9 cellular contexts compared by ENCODE assay signal in the genomic region with DNA sequence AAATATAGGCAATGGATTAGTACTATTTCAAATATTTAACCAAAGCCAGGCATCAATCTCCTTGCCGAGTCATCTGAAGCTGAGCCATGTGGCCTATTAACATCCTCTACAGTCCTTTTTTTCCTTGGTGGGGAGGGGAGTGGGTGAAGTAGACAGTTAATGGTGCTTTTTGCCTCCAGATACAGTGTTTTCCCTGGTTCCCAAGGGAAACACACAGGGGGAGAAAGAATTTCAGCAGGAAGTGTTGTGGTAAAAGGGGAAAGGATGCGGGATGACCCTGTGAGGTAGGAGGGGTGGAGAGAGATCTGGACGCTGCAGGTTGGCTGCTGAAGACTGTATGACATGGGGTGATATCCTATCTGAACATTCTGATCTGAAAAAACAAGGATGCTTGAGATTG. TPM values are rescaled to one million over a fixed set of nuclear protein-coding genes. Genes with fewer than 3 reads are reported as not detected.
A peak's percentile ranks its signal among the peaks of the same experiment; 100 is the strongest.
DNase-seq lines count a peak whose midpoint lies in the region; ATAC-seq, FAIRE-seq and TF ChIP-seq lines count a peak whose summit lies in the region.
"Had no signal": no experiment of that assay in that cellular context is flagged by ENCODE, and none has a peak within 500 bp of the region (broad histone marks: within the 10 kb centered on the region; RNA-seq: fewer than 3 reads in every experiment).

No MANE protein-coding gene starts in this region.

- no peak overlapping the region for H3K4ac ChIP-seq in neuronal stem cell (ENCODE audit: low read length)

- no peak overlapping the region for H4K91ac ChIP-seq in neuronal stem cell (ENCODE audit: low read depth, low read length, poor library complexity)

- no peak overlapping the region for H2BK120ac ChIP-seq in neuronal stem cell (ENCODE audit: low read depth, low read length)

- H3K18ac ChIP-seq in neuronal stem cell (ENCODE audit: low read length) = no peak overlapping the region

- H2BK15ac ChIP-seq in neuronal stem cell (ENCODE audit: low read length) = no peak overlapping the region

- TF ChIP-seq CTCF in cardiac fibroblast (IDR thresholded peaks at IDR 0.05; ENCODE audit: low read depth, low read length) = no peak

- H3K9me3 ChIP-seq in neuronal stem cell (replicated peaks in 1 of 2; ENCODE audit: control insufficient read depth in 2 of 2, insufficient read depth in 1 of 2, low read depth in 1 of 2, low read length in 2 of 2) = peaks cover 0 to 2% of the 10 kb centered on the region in 2 donors

- no peaks in the 10 kb centered on the region for H3K79me1 ChIP-seq in neuronal stem cell (ENCODE audit: low read depth, low read length)

- H3K14ac ChIP-seq in neuronal stem cell (ENCODE audit: low read length) = no peak overlapping the region

- H3K27ac ChIP-seq in ACC112 (ENCODE audit: low read depth, low read length) (peak overlapping the region; percentile 96), neuronal stem cell (replicated peaks; ENCODE audit: low read length) (no peak overlapping the region)

- H4K8ac ChIP-seq in neuronal stem cell (ENCODE audit: low read depth, low read length) = no peak overlapping the region

- H3K36me3 ChIP-seq in ACC112 (ENCODE audit: insufficient read depth, low read length) = no peaks in the 10 kb centered on the region
- peaks cover 4 to 34% of the 10 kb centered on the region in 2 donors for H3K36me3 ChIP-seq in neuronal stem cell (replicated peaks in 1 of 2; ENCODE audit: control insufficient read depth in 2 of 2, insufficient read depth in 2 of 2, low read length in 2 of 2)

- H3K27me3 ChIP-seq in ACC112 (ENCODE audit: insufficient read depth, low read length) (no peaks in the 10 kb centered on the region), neuronal stem cell (ENCODE audit: control insufficient read depth in 3 of 3, insufficient read depth in 3 of 3, low read depth in 1 of 3, low read length in 3 of 3) (no peaks in the 10 kb centered on the region)

- no peak overlapping the region for H2AK5ac ChIP-seq in neuronal stem cell (ENCODE audit: low read depth, low read length)

- ATAC-seq in HG02759 (IDR thresholded peaks at IDR 0.05; ENCODE audit: unreplicated experiment) (peak; percentile 56), GM19395 (IDR thresholded peaks at IDR 0.05; ENCODE audit: unreplicated experiment) (no peak)

- DNase-seq in cardiac fibroblast (ENCODE audit: low read depth in 2 of 2) = peak; percentile 88 to 97
- peak; percentile 57 for DNase-seq in medulla oblongata (ENCODE audit: extremely low spot score)
- no peak for DNase-seq in frontal cortex (ENCODE audit: low spot score in 2 of 2)
- no peak for DNase-seq in neuronal stem cell (ENCODE audit: low spot score)
- DNase-seq in stimulated activated CD4-positive, alpha-beta T cell treated with anti-CD3 and anti-CD28 coated beads, Interleukin-12 subunit alpha, Interleukin-12 subunit beta, amount 100 ng/mL, for 4 hours = no peak

- peak overlapping the region; percentile 42; the same call in 1 of the 2 replicates for H3K4me3 ChIP-seq in ACC112 (ENCODE audit: low read depth, low read length)
- H3K4me3 ChIP-seq in cardiac fibroblast (replicated peaks in 1 of 2; ENCODE audit: low read depth in 2 of 2, low read length in 2 of 2) = no peak overlapping the region
- no peak overlapping the region for H3K4me3 ChIP-seq in neuronal stem cell (ENCODE audit: low read length in 2 of 2)

- no peak for FAIRE-seq in frontal cortex (lab: Jason Lieb, UNC)

- H3K79me2 ChIP-seq in ACC112 (ENCODE audit: control insufficient read depth, insufficient read depth, low read length, unreplicated experiment) = peaks cover 5% of the 10 kb centered on the region

- WGBS in neuronal stem cell (ENCODE audit: extremely low coverage in 2 of 2, insufficient read length in 2 of 2, insufficient replicate concordance in 1 of 2), 2 donors = no CpG with 5 or more reads among the region's 3 CpGs

- H3K23ac ChIP-seq in neuronal stem cell (ENCODE audit: low read depth, low read length, poor library complexity) = no peak overlapping the region

- peaks cover 63% of the 10 kb centered on the region for H3K4me1 ChIP-seq in ACC112 (ENCODE audit: control insufficient read depth, insufficient read depth, low read length, unreplicated experiment)
- peaks cover 19 to 42% of the 10 kb centered on the region in 2 donors for H3K4me1 ChIP-seq in neuronal stem cell (ENCODE audit: control insufficient read depth in 2 of 2, insufficient read depth in 1 of 2, low read depth in 1 of 2, low read length in 2 of 2)

- H2AFZ ChIP-seq in ACC112 (ENCODE audit: low read length, unreplicated experiment) (peak overlapping the region; percentile 2), neuronal stem cell (ENCODE audit: low read length) (no peak overlapping the region)

- no peak overlapping the region for H2BK5ac ChIP-seq in neuronal stem cell (ENCODE audit: low read length)

- no peak overlapping the region for H2BK12ac ChIP-seq in neuronal stem cell (ENCODE audit: low read length)

- no peak overlapping the region for H3K4me2 ChIP-seq in neuronal stem cell (ENCODE audit: insufficient read depth, low read length, poor library complexity, severe bottlenecking)

- H3K9ac ChIP-seq in neuronal stem cell (ENCODE audit: low read depth, low read length, poor library complexity) = no peak overlapping the region

RNA-seq across cellular contexts. Expression of a gene that starts 9.6 kb away (rescaled TPM):
- total RNA-seq in frontal cortex = not detected
- not detected for polyA plus RNA-seq in neuronal stem cell (2013, experiment 1 of 2)
- not detected for polyA plus RNA-seq in neuronal stem cell (2013, experiment 2 of 2)
- polyA plus RNA-seq: IgD-negative memory B cell had no signal

RNA-seq across cellular contexts. Expression of a gene that starts 40.8 kb away (rescaled TPM):
- 12.6 TPM for total RNA-seq in frontal cortex
- polyA plus RNA-seq in neuronal stem cell (2013, experiment 1 of 2) = 24.2 TPM
- 24.1 TPM for polyA plus RNA-seq in neuronal stem cell (2013, experiment 2 of 2)

Comparison
In these comparisons a context has a peak if more than half of its experiments do, and no peak if none do; other contexts are left out.
1. DNase-seq: peak in cardiac fibroblast (2 of 2) and medulla oblongata (single experiment); none in frontal cortex (0 of 2), neuronal stem cell (single experiment) and stimulated activated CD4-positive, alpha-beta T cell treated with anti-CD3 and anti-CD28 coated beads, Interleukin-12 subunit alpha, Interleukin-12 subunit beta, amount 100 ng/mL, for 4 hours (single experiment).